In the genomic region with DNA sequence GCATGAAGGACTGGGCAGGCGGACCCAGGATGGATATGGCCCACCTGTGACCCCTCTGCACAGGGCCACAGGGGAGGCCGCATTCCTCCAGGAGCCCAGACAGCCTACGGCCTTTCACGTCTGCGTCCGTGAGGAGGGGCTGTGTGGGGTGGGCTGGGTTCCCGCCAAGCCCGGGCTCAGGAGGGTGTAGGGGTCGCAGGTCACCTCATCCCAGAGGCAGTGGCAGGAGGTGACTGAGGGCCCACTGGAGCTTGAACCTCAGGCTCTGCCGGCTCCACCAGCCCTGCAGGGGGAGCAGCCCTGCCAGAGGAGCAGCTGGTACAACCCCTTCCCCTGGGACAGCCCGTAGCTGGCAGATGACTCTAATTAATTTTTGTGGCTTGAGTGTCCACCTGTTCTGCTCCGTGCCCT, we compare ENCODE assay signal across 22 cellular contexts. TPM values are rescaled to one million over a fixed set of nuclear protein-coding genes. Genes with fewer than 3 reads are reported as not detected.
DNase-seq lines count a peak whose midpoint lies in the region; ATAC-seq and TF ChIP-seq lines count a peak whose summit lies in the region.
"Had no signal": no experiment of that assay in that cellular context is flagged by ENCODE, and none has a peak within 500 bp of the region (broad histone marks: within the 10 kb centered on the region; RNA-seq: fewer than 3 reads in every experiment).

No MANE protein-coding gene starts in this region.

- H3K9me2 ChIP-seq in SK-N-SH = no peaks in the 10 kb centered on the region

- no peak for ATAC-seq in GM21390 (IDR thresholded peaks at IDR 0.05; ENCODE audit: unreplicated experiment)
- no peak for ATAC-seq in HG02973 (IDR thresholded peaks at IDR 0.05; ENCODE audit: unreplicated experiment)
- ATAC-seq: T-helper 17 cell had no signal

- H3K4me1 ChIP-seq in SK-N-SH (ENCODE audit: control insufficient read depth in 1 of 2, insufficient read depth in 2 of 2, low read depth in 1 of 2, low read length in 1 of 2) = no peaks in the 10 kb centered on the region
- H3K4me1 ChIP-seq: esophagus squamous epithelium, left ventricle myocardium inferior had no signal

- peak; percentile 17 for DNase-seq in NCI-H82 (lab: John Stamatoyannopoulos, UW)
- no peak for DNase-seq in NCI-H82 treated with DMSO at 0.1 percent for 48 hours (lab: John Stamatoyannopoulos, UW; ENCODE audit: unreplicated experiment)
- peak; percentile 11 for DNase-seq in NCI-H69 (lab: John Stamatoyannopoulos, UW)
- peak; percentile 52 for DNase-seq in islet precursor cell
- no peak for DNase-seq in SK-N-SH
- DNase-seq in NCI-H748 treated with DMSO at 0.1 percent for 48 hours (lab: John Stamatoyannopoulos, UW) = no peak
- DNase-seq: activated CD4-positive, alpha-beta memory T cell treated with anti-CD3 and anti-CD28 coated beads, Interleukin-2, amount 10 ng/mL, durations not matched to agents 7 days and 5 days; activated naive CD4-positive, alpha-beta T cell; activated T-cell treated with anti-CD3 and anti-CD28 coated beads, Interleukin-2, amount 50 U/mL, for 1 hour; C1 segment of cervical spinal cord; DMS153; effector CD4-positive, alpha-beta T cell; esophagus squamous epithelium; left ventricle myocardium inferior; NCI-H1417 treated with DMSO at 0.1 percent for 48 hours; NCI-H446; SHP77; stimulated activated CD4-positive, alpha-beta T cell treated with anti-CD3 and anti-CD28 coated beads, Interleukin-4, amount 100 ng/mL, for 24 hours; T-helper 17 cell had no signal

- TF ChIP-seq RAD21 in SK-N-SH (IDR thresholded peaks at IDR 0.05; ENCODE audit: low read length) = no peak

- no peaks in the 10 kb centered on the region for H3F3A ChIP-seq in SK-N-SH (replicated peaks; ENCODE audit: insufficient read depth)

- WGBS in SK-N-SH (ENCODE audit: low lambda C conversion rate) = 100% methylated on average over 1 of the region's 12 CpGs

- H3K36me3 ChIP-seq in SK-N-SH (replicated peaks in 1 of 2; ENCODE audit: control insufficient read depth in 1 of 2, insufficient read depth in 2 of 2, low read length in 1 of 2) = peaks cover 0 to 41% of the 10 kb centered on the region in 2 experiments

- H3K9ac ChIP-seq in SK-N-SH = no peak overlapping the region

- TF ChIP-seq CTCF in SK-N-SH (IDR thresholded peaks at IDR 0.05) = no peak

- no peak overlapping the region for H3K4me3 ChIP-seq in SK-N-SH (ENCODE audit: low read depth in 2 of 2, low read length in 1 of 2)
- H3K4me3 ChIP-seq: esophagus squamous epithelium, left ventricle myocardium inferior had no signal

- no peak for TF ChIP-seq EP300 in SK-N-SH (IDR thresholded peaks at IDR 0.05; ENCODE audit: borderline replicate concordance in 1 of 2, low read depth in 1 of 2, low read length in 1 of 2)

- H2AFZ ChIP-seq in SK-N-SH (ENCODE audit: low read depth) = no peak overlapping the region

- H3K9me3 ChIP-seq in SK-N-SH = no peaks in the 10 kb centered on the region
- H3K9me3 ChIP-seq: esophagus squamous epithelium had no signal

- H3K27ac ChIP-seq in SK-N-SH (ENCODE audit: low read depth in 2 of 2, low read length in 1 of 2) = no peak overlapping the region
- H3K27ac ChIP-seq: esophagus squamous epithelium, left ventricle myocardium inferior, VCaP had no signal

- no peaks in the 10 kb centered on the region for H3K79me2 ChIP-seq in SK-N-SH (ENCODE audit: insufficient read depth)

- H3K27me3 ChIP-seq in SK-N-SH (ENCODE audit: insufficient read depth) = no peaks in the 10 kb centered on the region
- H3K27me3 ChIP-seq: esophagus squamous epithelium had no signal

- H3K4me2 ChIP-seq in SK-N-SH = no peak overlapping the region

- POLR2A ChIA-PET in SK-N-SH (lab: Yijun Ruan, JAX) = interaction anchor here (0.6 kb wide), 1 partner anchor 22 kb away, joined by 3 read pairs; no protein-coding TSS in a partner anchor

- no peaks in the 10 kb centered on the region for H4K20me1 ChIP-seq in SK-N-SH (ENCODE audit: insufficient read depth)

- CTCF ChIA-PET in SK-N-SH (lab: Yijun Ruan, JAX) = interaction anchor here (1.2 kb wide), 1 partner anchor 16 kb away, joined by 5 read pairs; no protein-coding TSS in a partner anchor

TF ChIP-seq in SK-N-SH, 30 proteins besides CTCF, POLR2A, EP300 and RAD21:
- TF ChIP-seq RXRA (IDR thresholded peaks at IDR 0.05; ENCODE audit: borderline replicate concordance, low read depth) (no peak), CHD2 (IDR thresholded peaks at IDR 0.05; ENCODE audit: low read length, partially characterized antibody) (no peak), TCF12 (IDR thresholded peaks at IDR 0.05) (no peak), EZH2phosphoT487 (IDR thresholded peaks at IDR 0.05; ENCODE audit: borderline replicate concordance, low read depth) (no peak), NRF1 (IDR thresholded peaks at IDR 0.05; ENCODE audit: low read depth, low read length) (no peak), PBX3 (IDR thresholded peaks at IDR 0.05) (no peak), FOXJ3 (CRISPR knock-in tag; IDR thresholded peaks at IDR 0.05) (no peak), MEF2A (IDR thresholded peaks at IDR 0.05; ENCODE audit: borderline replicate concordance, low read depth) (no peak), ELF1 (IDR thresholded peaks at IDR 0.05) (no peak), REST (IDR thresholded peaks at IDR 0.05; ENCODE audit: low read depth, low read length) (no peak), GABPA (IDR thresholded peaks at IDR 0.05; ENCODE audit: low read depth) (no peak), TEAD4 (IDR thresholded peaks at IDR 0.05; ENCODE audit: borderline replicate concordance, insufficient read depth) (no peak), SMC3 (IDR thresholded peaks at IDR 0.05; ENCODE audit: low read depth, low read length) (no peak), POLR2AphosphoS5 (IDR thresholded peaks at IDR 0.05; ENCODE audit: low read depth, low read length) (no peak), FOSL2 (IDR thresholded peaks at IDR 0.05; ENCODE audit: borderline replicate concordance, low read depth) (no peak)
- TF ChIP-seq, protein P1, sequence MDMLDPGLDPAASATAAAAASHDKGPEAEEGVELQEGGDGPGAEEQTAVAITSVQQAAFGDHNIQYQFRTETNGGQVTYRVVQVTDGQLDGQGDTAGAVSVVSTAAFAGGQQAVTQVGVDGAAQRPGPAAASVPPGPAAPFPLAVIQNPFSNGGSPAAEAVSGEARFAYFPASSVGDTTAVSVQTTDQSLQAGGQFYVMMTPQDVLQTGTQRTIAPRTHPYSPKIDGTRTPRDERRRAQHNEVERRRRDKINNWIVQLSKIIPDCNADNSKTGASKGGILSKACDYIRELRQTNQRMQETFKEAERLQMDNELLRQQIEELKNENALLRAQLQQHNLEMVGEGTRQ (IDR thresholded peaks at IDR 0.05; ENCODE audit: borderline replicate concordance, low read depth, low read length) = no peak

RNA-seq across cellular contexts. Expression of gene CACNA1B, which starts 40.7 kb away (rescaled TPM):
- 0.03 and 0.05 TPM in 2 replicates for polyA plus RNA-seq in SK-N-SH (2012; rRNA removed)
- polyA plus RNA-seq in SK-N-SH (2012; cell fraction: cytosol; rRNA removed) = 0.05 and 0.16 TPM in 2 replicates
- polyA plus RNA-seq in SK-N-SH (2012; cell fraction: nucleus; rRNA removed) = 0.17 and 0.28 TPM in 2 replicates

Comparison
In these comparisons a context has a peak if more than half of its experiments do, and no peak if none do; other contexts are left out.
1. DNase-seq: peak in NCI-H82 (single experiment), NCI-H69 (single experiment) and islet precursor cell (single experiment); none in NCI-H82 treated with DMSO at 0.1 percent for 48 hours (single experiment), SK-N-SH (single experiment) and NCI-H748 treated with DMSO at 0.1 percent for 48 hours (single experiment).